14 cellular contexts compared by ENCODE assay signal in genomic region chr5:107794731-107795130, GRCh38.
"Had no signal": no experiment of that assay in that cellular context is flagged by ENCODE, and none has a peak within 500 bp of the region (broad histone marks: within the 10 kb centered on the region; RNA-seq: fewer than 3 reads in every experiment).

No MANE protein-coding gene starts in this region.

- H3K4me3 Mint-ChIP-seq: activated naive CD4-positive, alpha-beta T cell treated with anti-CD3 and anti-CD28 coated beads, Interleukin-2, amount 10 ng/mL, durations not matched to agents 7 days and 5 days; activated T-helper 17 cell treated with anti-CD3 and anti-CD28 coated beads, Interleukin-2, amount 50 U/mL, for 72 hours; naive thymus-derived CD8-positive, alpha-beta T cell; stimulated activated effector memory CD8-positive, alpha-beta T cell treated with anti-CD3 and anti-CD28 coated beads, Interleukin-12 subunit alpha, Interleukin-12 subunit beta, amount 100 ng/mL, for 72 hours had no signal

- H3K27ac Mint-ChIP-seq: activated naive CD4-positive, alpha-beta T cell treated with anti-CD3 and anti-CD28 coated beads, Interleukin-2, amount 10 ng/mL, durations not matched to agents 7 days and 5 days; activated T-helper 17 cell treated with anti-CD3 and anti-CD28 coated beads, Interleukin-2, amount 50 U/mL, for 72 hours; naive thymus-derived CD8-positive, alpha-beta T cell; stimulated activated effector memory CD8-positive, alpha-beta T cell treated with anti-CD3 and anti-CD28 coated beads, Interleukin-12 subunit alpha, Interleukin-12 subunit beta, amount 100 ng/mL, for 72 hours had no signal

- DNase-seq: activated CD4-positive, CD25-positive, alpha-beta regulatory T cell treated with anti-CD3 and anti-CD28 coated beads, Interleukin-2, amount 50 U/mL, for 72 hours; activated naive CD4-positive, alpha-beta T cell treated with anti-CD3 and anti-CD28 coated beads, Interleukin-2, amount 10 ng/mL, durations not matched to agents 7 days and 5 days; activated T-cell treated with anti-CD3 and anti-CD28 coated beads for 4 hours; hypothalamus; left ventricle myocardium superior; mesenchymal stem cell; naive thymus-derived CD8-positive, alpha-beta T cell; posterior cingulate gyrus; retina; upper lobe of right lung had no signal

- H3K36me3 Mint-ChIP-seq: activated naive CD4-positive, alpha-beta T cell treated with anti-CD3 and anti-CD28 coated beads, Interleukin-2, amount 10 ng/mL, durations not matched to agents 7 days and 5 days; naive thymus-derived CD8-positive, alpha-beta T cell; stimulated activated effector memory CD8-positive, alpha-beta T cell treated with anti-CD3 and anti-CD28 coated beads, Interleukin-12 subunit alpha, Interleukin-12 subunit beta, amount 100 ng/mL, for 72 hours had no signal

- H3K4me3 ChIP-seq: cardiac muscle cell, thoracic aorta, upper lobe of right lung had no signal

- H3K4me1 Mint-ChIP-seq: activated T-helper 17 cell treated with anti-CD3 and anti-CD28 coated beads, Interleukin-2, amount 50 U/mL, for 72 hours; naive thymus-derived CD8-positive, alpha-beta T cell; stimulated activated effector memory CD8-positive, alpha-beta T cell treated with anti-CD3 and anti-CD28 coated beads, Interleukin-12 subunit alpha, Interleukin-12 subunit beta, amount 100 ng/mL, for 72 hours had no signal
